26 cellular contexts compared by ENCODE assay signal in genomic region chr12:67665679-67666078, GRCh38. TPM values are rescaled to one million over a fixed set of nuclear protein-coding genes. Genes with fewer than 3 reads are reported as not detected.
DNase-seq lines count a peak whose midpoint lies in the region; ATAC-seq and TF ChIP-seq lines count a peak whose summit lies in the region.
"Had no signal": no experiment of that assay in that cellular context is flagged by ENCODE, and none has a peak within 500 bp of the region (broad histone marks: within the 10 kb centered on the region; RNA-seq: fewer than 3 reads in every experiment).

No MANE protein-coding gene starts in this region.

- WGBS in endodermal cell (ENCODE audit: insufficient coverage in 1 of 2, insufficient read length in 1 of 2), 2 experiments, result 93 to 100% methylated on average over 1 of the region's 1 CpG

- H3K4me3 Mint-ChIP-seq in activated naive CD4-positive, alpha-beta T cell treated with anti-CD3 and anti-CD28 coated beads, Interleukin-2, amount 50 U/mL, for 24 hours, result no peak overlapping the region
- H3K4me3 Mint-ChIP-seq in T-helper 17 cell, result no peak overlapping the region
- H3K4me3 Mint-ChIP-seq in naive B cell, result peak overlapping the region in 1 of 8 donors; percentile 35
- no peak overlapping the region for H3K4me3 Mint-ChIP-seq in endodermal cell
- H3K4me3 Mint-ChIP-seq: activated CD4-positive, alpha-beta T cell treated with anti-CD3 and anti-CD28 coated beads, Interleukin-2, amount 10 ng/mL, durations not matched to agents 7 days and 5 days; stimulated activated effector memory CD8-positive, alpha-beta T cell treated with anti-CD3 and anti-CD28 coated beads, Interleukin-12 subunit alpha, Interleukin-12 subunit beta, amount 100 ng/mL, for 72 hours; T-helper 2 cell treated with Interferon-gamma antibody and Interleukin-4, amounts not matched to agents 5 μg/mL and 100 μg/mL, for 36 hours had no signal

- peak overlapping the region; percentile 48 for H3K27ac Mint-ChIP-seq in activated naive CD4-positive, alpha-beta T cell treated with anti-CD3 and anti-CD28 coated beads, Interleukin-2, amount 50 U/mL, for 24 hours
- H3K27ac Mint-ChIP-seq in T-helper 17 cell, result peak overlapping the region; percentile 78
- H3K27ac Mint-ChIP-seq in naive B cell, result peak overlapping the region in 5 of 6 donors; percentile 4 to 89 (median 63)
- H3K27ac Mint-ChIP-seq in endodermal cell, result no peak overlapping the region
- H3K27ac Mint-ChIP-seq: activated CD4-positive, alpha-beta T cell treated with anti-CD3 and anti-CD28 coated beads, Interleukin-2, amount 10 ng/mL, durations not matched to agents 7 days and 5 days; T-helper 2 cell treated with Interferon-gamma antibody and Interleukin-4, amounts not matched to agents 5 μg/mL and 100 μg/mL, for 36 hours had no signal

- no peak for DNase-seq in activated naive CD4-positive, alpha-beta T cell treated with Interleukin-2 at 50 U/mL for 16 hours
- DNase-seq in T-helper 17 cell (no peak), naive B cell (no peak), endodermal cell (no peak), iPS-NIHi7 (ENCODE audit: extremely low spot score) (no peak)
- DNase-seq: activated CD4-positive, alpha-beta T cell treated with anti-CD3 and anti-CD28 coated beads, Interleukin-2, amount 10 ng/mL, durations not matched to agents 7 days and 5 days; activated CD8-positive, alpha-beta memory T cell treated with anti-CD3 and anti-CD28 coated beads, Interleukin-2, amount 50 U/mL, for 48 hours; activated gamma-delta T cell; amniotic stem cell; BE2C; central memory CD4-positive, alpha-beta T cell; heart left ventricle; left cardiac atrium; NCI-H2029 treated with DMSO at 0.1 percent for 48 hours; NCI-H226; NCI-H748 treated with DMSO at 0.1 percent for 48 hours; spleen; stimulated activated CD4-positive, alpha-beta T cell treated with anti-CD3 and anti-CD28 coated beads, Interleukin-2, amount 100 ng/mL, for 48 hours had no signal

- H3K4me1 Mint-ChIP-seq in activated naive CD4-positive, alpha-beta T cell treated with anti-CD3 and anti-CD28 coated beads, Interleukin-2, amount 50 U/mL, for 24 hours, result peaks cover 78% of the 10 kb centered on the region
- H3K4me1 Mint-ChIP-seq in T-helper 17 cell (peaks cover 47% of the 10 kb centered on the region), naive B cell (peaks cover 20 to 60% (median 36%) of the 10 kb centered on the region in 3 donors), endodermal cell (peaks cover 2% of the 10 kb centered on the region)

- H3K27ac ChIP-seq in stomach smooth muscle (ENCODE audit: low read length) (peak overlapping the region; percentile 12), endodermal cell (ENCODE audit: low read depth, low read length) (no peak overlapping the region)
- H3K27ac ChIP-seq: RWPE1, SK-N-MC, spleen, suprapubic skin had no signal

- H3K9ac ChIP-seq in stomach smooth muscle (ENCODE audit: low read length in 2 of 2) (no peak overlapping the region), endodermal cell (ENCODE audit: extremely low read depth, low read length, poor library complexity, severe bottlenecking) (no peak overlapping the region)

- no peaks in the 10 kb centered on the region for H3K27me3 ChIP-seq in stomach smooth muscle (ENCODE audit: control insufficient read depth in 1 of 2, insufficient read depth in 2 of 2, low read length in 2 of 2)
- no peaks in the 10 kb centered on the region for H3K27me3 ChIP-seq in endodermal cell (ENCODE audit: control insufficient read depth, insufficient read depth, low read length, poor library complexity, severe bottlenecking)
- H3K27me3 ChIP-seq: BE2C, heart left ventricle, spleen, suprapubic skin had no signal

- H3K36me3 ChIP-seq in stomach smooth muscle (ENCODE audit: control insufficient read depth in 2 of 2, insufficient read depth in 2 of 2, low read length in 2 of 2) (no peaks in the 10 kb centered on the region), endodermal cell (ENCODE audit: control insufficient read depth, insufficient read depth, low read length) (peaks cover 26% of the 10 kb centered on the region)
- H3K36me3 ChIP-seq: BE2C, suprapubic skin had no signal

- ATAC-seq in T-helper 17 cell, result no peak
- no peak for ATAC-seq in naive B cell (ENCODE audit: low read depth in 2 of 2)
- no peak for ATAC-seq in GM19351 (IDR thresholded peaks at IDR 0.05; ENCODE audit: unreplicated experiment)
- ATAC-seq: heart left ventricle; left cardiac atrium; stimulated activated effector memory CD8-positive, alpha-beta T cell treated with anti-CD3 and anti-CD28 coated beads, Interleukin-12 subunit alpha, Interleukin-12 subunit beta, amount 100 ng/mL, for 72 hours had no signal

- peaks cover 34% of the 10 kb centered on the region for H3K4me1 ChIP-seq in stomach smooth muscle (ENCODE audit: control insufficient read depth, insufficient read depth, low read length)
- H3K4me1 ChIP-seq in endodermal cell (ENCODE audit: control insufficient read depth, insufficient read depth, low read length), result no peaks in the 10 kb centered on the region

- peaks cover 21% of the 10 kb centered on the region for H3K36me3 Mint-ChIP-seq in activated naive CD4-positive, alpha-beta T cell treated with anti-CD3 and anti-CD28 coated beads, Interleukin-2, amount 50 U/mL, for 24 hours
- H3K36me3 Mint-ChIP-seq in T-helper 17 cell (ENCODE audit: low read depth), result peaks cover 9% of the 10 kb centered on the region
- peaks cover 9 to 21% of the 10 kb centered on the region in 2 donors for H3K36me3 Mint-ChIP-seq in naive B cell
- H3K36me3 Mint-ChIP-seq in endodermal cell (ENCODE audit: low read depth), result peaks cover 4% of the 10 kb centered on the region

- no peaks in the 10 kb centered on the region for H3K27me3 Mint-ChIP-seq in activated naive CD4-positive, alpha-beta T cell treated with anti-CD3 and anti-CD28 coated beads, Interleukin-2, amount 50 U/mL, for 24 hours
- H3K27me3 Mint-ChIP-seq in T-helper 17 cell, result no peaks in the 10 kb centered on the region
- no peaks in the 10 kb centered on the region for H3K27me3 Mint-ChIP-seq in naive B cell
- no peaks in the 10 kb centered on the region for H3K27me3 Mint-ChIP-seq in endodermal cell (ENCODE audit: insufficient read depth)
- H3K27me3 Mint-ChIP-seq: activated CD4-positive, alpha-beta T cell treated with anti-CD3 and anti-CD28 coated beads, Interleukin-2, amount 10 ng/mL, durations not matched to agents 7 days and 5 days had no signal

- no peaks in the 10 kb centered on the region for H3K9me3 Mint-ChIP-seq in activated naive CD4-positive, alpha-beta T cell treated with anti-CD3 and anti-CD28 coated beads, Interleukin-2, amount 50 U/mL, for 24 hours
- H3K9me3 Mint-ChIP-seq in naive B cell, result no peaks in the 10 kb centered on the region
- H3K9me3 Mint-ChIP-seq in endodermal cell, result no peaks in the 10 kb centered on the region
- H3K9me3 Mint-ChIP-seq: activated CD4-positive, alpha-beta T cell treated with anti-CD3 and anti-CD28 coated beads, Interleukin-2, amount 10 ng/mL, durations not matched to agents 7 days and 5 days; stimulated activated effector memory CD8-positive, alpha-beta T cell treated with anti-CD3 and anti-CD28 coated beads, Interleukin-12 subunit alpha, Interleukin-12 subunit beta, amount 100 ng/mL, for 72 hours; T-helper 2 cell treated with Interferon-gamma antibody and Interleukin-4, amounts not matched to agents 5 μg/mL and 100 μg/mL, for 36 hours had no signal

- no peaks in the 10 kb centered on the region for H3K9me3 ChIP-seq in T-helper 17 cell (ENCODE audit: control insufficient read depth, low read length, poor library complexity, severe bottlenecking)
- H3K9me3 ChIP-seq in stomach smooth muscle (ENCODE audit: control insufficient read depth in 2 of 2, low read length in 2 of 2), result no peaks in the 10 kb centered on the region
- no peaks in the 10 kb centered on the region for H3K9me3 ChIP-seq in endodermal cell (ENCODE audit: control insufficient read depth, low read length)
- H3K9me3 ChIP-seq: BE2C, heart left ventricle, spleen, suprapubic skin had no signal

- no peak for TF ChIP-seq CTCF in endodermal cell (conservative IDR thresholded peaks at IDR 0.05)

- no peak overlapping the region for H3K4me3 ChIP-seq in stomach smooth muscle (ENCODE audit: low read length in 2 of 2)
- no peak overlapping the region for H3K4me3 ChIP-seq in endodermal cell (ENCODE audit: low read length)
- H3K4me3 ChIP-seq: heart left ventricle, SK-N-MC, spleen, suprapubic skin had no signal

RNA-seq across cellular contexts. Expression of gene DYRK2, which starts 17.1 kb away (rescaled TPM):
- total RNA-seq in T-helper 17 cell (10 to 100 TPM; 85.6 to 88.9 TPM), endodermal cell (10 to 100 TPM; 29.5 to 33.2 TPM)
- polyA plus RNA-seq in naive B cell (ENCODE audit: low read depth in 6 of 6), result 10 to 100 TPM; 27.4 to 62.0 (median 36.5) TPM
- polyA plus RNA-seq in endodermal cell (2013, experiment 1 of 2), result 31.8 TPM
- 30.0 TPM for polyA plus RNA-seq in endodermal cell (2013, experiment 2 of 2)
